15 cellular contexts compared by ENCODE assay signal in genomic region chr5:134041570-134042411, GRCh38. TPM values are rescaled to one million over a fixed set of nuclear protein-coding genes. Genes with fewer than 3 reads are reported as not detected.
DNase-seq lines count a peak whose midpoint lies in the region; ATAC-seq and TF ChIP-seq lines count a peak whose summit lies in the region.
"Had no signal": no experiment of that assay in that cellular context is flagged by ENCODE, and none has a peak within 500 bp of the region (broad histone marks: within the 10 kb centered on the region; RNA-seq: fewer than 3 reads in every experiment).

No MANE protein-coding gene starts in this region.

- H3K36me3 ChIP-seq in HAP-1 (replicated peaks): no peaks in the 10 kb centered on the region

- no peaks in the 10 kb centered on the region for H3K27me3 ChIP-seq in HAP-1 (ENCODE audit: low read depth)

- H3K4me1 ChIP-seq in HAP-1: 0 out of 2 replicates have a peak, but pooled peaks cover 2% of the 10 kb centered on the region

- in situ Hi-C loops in HAP-1 (cut with MboI; ENCODE audit: low sequenced_read_pairs): loop anchor here (25.0 kb wide), 1 partner anchor 246 kb away; no protein-coding TSS in a partner anchor

- peak in 2 of 10 donors; percentile 29 to 41 for DNase-seq in naive thymus-derived CD8-positive, alpha-beta T cell
- DNase-seq in HAP-1 (ENCODE audit: low spot score in 2 of 2): no peak
- no peak for DNase-seq in NCI-H345 treated with DMSO at 0.1 percent for 48 hours (lab: John Stamatoyannopoulos, UW; ENCODE audit: unreplicated experiment)
- no peak for DNase-seq in NOMO-1 treated with dmso at 0.1 percent for 144 hours (lab: John Stamatoyannopoulos, UW; ENCODE audit: unreplicated experiment)
- DNase-seq in RPMI8226: no peak
- DNase-seq: activated naive CD4-positive, alpha-beta T cell treated with anti-CD3 and anti-CD28 coated beads for 36 hours; NCI-H1105; NCI-H510A; stimulated activated CD4-positive, alpha-beta T cell treated with anti-CD3 and anti-CD28 coated beads, Interleukin-2, amount 100 ng/mL, for 24 hours had no signal

- no peak for TF ChIP-seq POLR2A in GM18505 (IDR thresholded peaks at IDR 0.05; ENCODE audit: borderline replicate concordance, extremely low read depth, insufficient read depth, insufficient read length)

- H3K9me3 ChIP-seq in HAP-1: no peaks in the 10 kb centered on the region

- POLR2A ChIA-PET in naive thymus-derived CD8-positive, alpha-beta T cell (lab: Charles Lee): interaction anchor here (0.5 to 7.1 kb wide), 11 partner anchors 11 to 135 kb away, joined by 3 to 60 read pairs (median 6); partner anchors contain the start of gene SKP1

- H3K4me3 Mint-ChIP-seq in naive thymus-derived CD8-positive, alpha-beta T cell: peak overlapping the region; percentile 22 to 74 (median 66)
- H3K4me3 Mint-ChIP-seq: activated naive CD4-positive, alpha-beta T cell treated with anti-CD3 and anti-CD28 coated beads for 36 hours; memory B cell had no signal

- H3K4me3 ChIP-seq in HAP-1: no peak overlapping the region

- H3K4me1 Mint-ChIP-seq in naive thymus-derived CD8-positive, alpha-beta T cell: peaks cover 23 to 70% (median 63%) of the 10 kb centered on the region in 4 donors
- H3K4me1 Mint-ChIP-seq: memory B cell had no signal

- peak overlapping the region; percentile 78 to 97 (median 86) for H3K27ac Mint-ChIP-seq in naive thymus-derived CD8-positive, alpha-beta T cell
- H3K27ac Mint-ChIP-seq: activated naive CD4-positive, alpha-beta T cell treated with anti-CD3 and anti-CD28 coated beads for 36 hours; memory B cell; progenitor cell of endocrine pancreas had no signal

- H3K9me3 Mint-ChIP-seq in naive thymus-derived CD8-positive, alpha-beta T cell: no peaks in the 10 kb centered on the region
- H3K9me3 Mint-ChIP-seq: activated naive CD4-positive, alpha-beta T cell treated with anti-CD3 and anti-CD28 coated beads for 36 hours; memory B cell had no signal

- no peaks in the 10 kb centered on the region for H3K27me3 Mint-ChIP-seq in naive thymus-derived CD8-positive, alpha-beta T cell
- H3K27me3 Mint-ChIP-seq: memory B cell, progenitor cell of endocrine pancreas had no signal

- peak; percentile 51 for ATAC-seq in GM18505 (IDR thresholded peaks at IDR 0.05; ENCODE audit: unreplicated experiment)
- peak; percentile 75 for ATAC-seq in GM21447 (IDR thresholded peaks at IDR 0.05; ENCODE audit: unreplicated experiment)
- peak; percentile 46 for ATAC-seq in HG03439 (IDR thresholded peaks at IDR 0.05; ENCODE audit: unreplicated experiment)
- peak; percentile 12 to 31 for ATAC-seq in naive thymus-derived CD8-positive, alpha-beta T cell
- ATAC-seq: esophagus mucosa had no signal

- no peaks in the 10 kb centered on the region for H3K36me3 Mint-ChIP-seq in naive thymus-derived CD8-positive, alpha-beta T cell
- H3K36me3 Mint-ChIP-seq: memory B cell had no signal

RNA-seq across cellular contexts. Expression of gene VDAC1, which starts 37.0 kb away (rescaled TPM):
- total RNA-seq in naive thymus-derived CD8-positive, alpha-beta T cell: 10 to 100 TPM; 42.6 to 43.2 TPM
- 10 to 100 TPM; 64.4 to 72.9 (median 68.3) TPM for polyA plus RNA-seq in naive thymus-derived CD8-positive, alpha-beta T cell

Comparison
In these comparisons a context has a peak if more than half of its experiments do, and no peak if none do; other contexts are left out.
1. ATAC-seq: peak in every context shown above with its lines; median percentile 75 in GM21447; 51 in GM18505; 46 in HG03439; 22 in naive thymus-derived CD8-positive, alpha-beta T cell.